ENCODE assay signal across 8 cellular contexts in genomic region chr5:176619203-176619568, GRCh38. TPM values are rescaled to one million over a fixed set of nuclear protein-coding genes. Genes with fewer than 3 reads are reported as not detected.
A peak's percentile ranks its signal among the peaks of the same experiment; 100 is the strongest.
DNase-seq lines count a peak whose midpoint lies in the region; ATAC-seq and FAIRE-seq lines count a peak whose summit lies in the region.

No MANE protein-coding gene starts in this region.

- no peaks in the 10 kb centered on the region for H3K36me3 ChIP-seq in CD4-positive, CD25-positive, alpha-beta regulatory T cell (ENCODE audit: control insufficient read depth, insufficient read depth, low read length)

- no peaks in the 10 kb centered on the region for H3K9me3 ChIP-seq in CD4-positive, CD25-positive, alpha-beta regulatory T cell (ENCODE audit: control insufficient read depth in 2 of 2, low read length in 2 of 2)

- H3K9me3 Mint-ChIP-seq in CD4-positive, CD25-positive, alpha-beta regulatory T cell = peaks cover 0 to 3% (median 0%) of the 10 kb centered on the region in 7 donors
- no peaks in the 10 kb centered on the region for H3K9me3 Mint-ChIP-seq in activated T-cell treated with anti-CD3 and anti-CD28 coated beads, Interleukin-2, amount 50 U/mL, for 24 hours

- peak; percentile 62 to 83 (median 63) for DNase-seq in CD4-positive, CD25-positive, alpha-beta regulatory T cell
- DNase-seq in NCI-H460 (ENCODE audit: extremely low read depth, low read depth) (peak; percentile 62), fibroblast of gingiva (ENCODE audit: low read depth) (peak; percentile 75), non-pigmented ciliary epithelial cell (ENCODE audit: low read depth) (peak; percentile 41), superior temporal gyrus (ENCODE audit: extremely low spot score) (peak; percentile 78), HTR-8/SVneo (ENCODE audit: insufficient read length, low spot score) (no peak)
- peak; percentile 85 for DNase-seq in activated T-cell treated with anti-CD3 and anti-CD28 coated beads, Interleukin-2, amount 50 U/mL, for 24 hours

- no peak overlapping the region for H3K27ac Mint-ChIP-seq in CD4-positive, CD25-positive, alpha-beta regulatory T cell
- H3K27ac Mint-ChIP-seq in activated T-cell treated with anti-CD3 and anti-CD28 coated beads, Interleukin-2, amount 50 U/mL, for 24 hours = no peak overlapping the region

- peak overlapping the region in 2 of 4 donors; percentile 46 to 61 for H3K4me3 Mint-ChIP-seq in CD4-positive, CD25-positive, alpha-beta regulatory T cell
- no peak overlapping the region for H3K4me3 Mint-ChIP-seq in activated T-cell treated with anti-CD3 and anti-CD28 coated beads, Interleukin-2, amount 50 U/mL, for 24 hours

- no peak for FAIRE-seq in HTR-8/SVneo (lab: Jason Lieb, UNC)

- H3K4me3 ChIP-seq in CD4-positive, CD25-positive, alpha-beta regulatory T cell (ENCODE audit: low read depth, low read length) = no peak overlapping the region

- no peak overlapping the region for H3K27ac ChIP-seq in CD4-positive, CD25-positive, alpha-beta regulatory T cell (ENCODE audit: insufficient read depth, low read length, poor library complexity, severe bottlenecking)

- ATAC-seq in CD4-positive, CD25-positive, alpha-beta regulatory T cell (ENCODE audit: low read depth in 2 of 2) = peak; percentile 80 to 82
- peak; percentile 90 for ATAC-seq in GM21576 (IDR thresholded peaks at IDR 0.05; ENCODE audit: unreplicated experiment)

- H3K27me3 ChIP-seq in CD4-positive, CD25-positive, alpha-beta regulatory T cell (ENCODE audit: control insufficient read depth, insufficient read depth, low read length) = peaks cover 12% of the 10 kb centered on the region

- H3K36me3 Mint-ChIP-seq in CD4-positive, CD25-positive, alpha-beta regulatory T cell = peaks cover 3% of the 10 kb centered on the region
- no peaks in the 10 kb centered on the region for H3K36me3 Mint-ChIP-seq in activated T-cell treated with anti-CD3 and anti-CD28 coated beads, Interleukin-2, amount 50 U/mL, for 24 hours (ENCODE audit: low read depth)

- peaks cover 75% of the 10 kb centered on the region for H3K27me3 Mint-ChIP-seq in CD4-positive, CD25-positive, alpha-beta regulatory T cell
- peaks cover 77% of the 10 kb centered on the region for H3K27me3 Mint-ChIP-seq in activated T-cell treated with anti-CD3 and anti-CD28 coated beads, Interleukin-2, amount 50 U/mL, for 24 hours

- H3K4me1 Mint-ChIP-seq in CD4-positive, CD25-positive, alpha-beta regulatory T cell = peaks cover 0 to 18% (median 5%) of the 10 kb centered on the region in 4 donors
- peaks cover 18% of the 10 kb centered on the region for H3K4me1 Mint-ChIP-seq in activated T-cell treated with anti-CD3 and anti-CD28 coated beads, Interleukin-2, amount 50 U/mL, for 24 hours (ENCODE audit: low read depth)

- H3K4me1 ChIP-seq in CD4-positive, CD25-positive, alpha-beta regulatory T cell (ENCODE audit: control insufficient read depth, insufficient read depth, low read length, poor library complexity, severe bottlenecking) = peaks cover 21% of the 10 kb centered on the region

RNA-seq across cellular contexts. Expression of gene GPRIN1, which starts 9.2 kb away (rescaled TPM):
- 1.9 TPM for total RNA-seq in CD4-positive, CD25-positive, alpha-beta regulatory T cell
- under 1 TPM; 0.24 to 0.87 (median 0.52) TPM for polyA plus RNA-seq in CD4-positive, CD25-positive, alpha-beta regulatory T cell
- total RNA-seq in NCI-H460 (2014; rRNA removed; shearing (Covaris generic)) = 1.5 and 2.0 TPM in 2 replicates
- polyA plus RNA-seq in NCI-H460 (2014; cell fraction: nucleus; rRNA removed) = 2.3 TPM in 2 replicates

RNA-seq across cellular contexts. Expression of gene SNCB, which starts 11.1 kb away (rescaled TPM):
- not detected for total RNA-seq in CD4-positive, CD25-positive, alpha-beta regulatory T cell
- not detected for polyA plus RNA-seq in CD4-positive, CD25-positive, alpha-beta regulatory T cell
- total RNA-seq in NCI-H460 (2014; rRNA removed; shearing (Covaris generic)) = 0.10 TPM in 1 of 2 replicates, not detected in the other
- polyA plus RNA-seq in NCI-H460 (2014; cell fraction: nucleus; rRNA removed) = 0.61 TPM in 1 of 2 replicates, not detected in the other

RNA-seq across cellular contexts. Expression of gene EIF4E1B, which starts 11.3 kb away (rescaled TPM):
- not detected for total RNA-seq in CD4-positive, CD25-positive, alpha-beta regulatory T cell
- not detected for polyA plus RNA-seq in CD4-positive, CD25-positive, alpha-beta regulatory T cell
- total RNA-seq in NCI-H460 (2014; rRNA removed; shearing (Covaris generic)) = not detected in 2 replicates
- polyA plus RNA-seq in NCI-H460 (2014; cell fraction: nucleus; rRNA removed) = not detected in 2 replicates

RNA-seq across cellular contexts. Expression of gene TSPAN17, which starts 28.1 kb away (rescaled TPM):
- total RNA-seq in CD4-positive, CD25-positive, alpha-beta regulatory T cell = 34.0 TPM
- 10 to 100 TPM; 26.0 to 48.8 (median 34.1) TPM for polyA plus RNA-seq in CD4-positive, CD25-positive, alpha-beta regulatory T cell
- 25.0 and 33.8 TPM in 2 replicates for total RNA-seq in NCI-H460 (2014; rRNA removed; shearing (Covaris generic))
- 61.2 and 69.5 TPM in 2 replicates for polyA plus RNA-seq in NCI-H460 (2014; cell fraction: nucleus; rRNA removed)
